20 cellular contexts compared by ENCODE assay signal in the genomic region with DNA sequence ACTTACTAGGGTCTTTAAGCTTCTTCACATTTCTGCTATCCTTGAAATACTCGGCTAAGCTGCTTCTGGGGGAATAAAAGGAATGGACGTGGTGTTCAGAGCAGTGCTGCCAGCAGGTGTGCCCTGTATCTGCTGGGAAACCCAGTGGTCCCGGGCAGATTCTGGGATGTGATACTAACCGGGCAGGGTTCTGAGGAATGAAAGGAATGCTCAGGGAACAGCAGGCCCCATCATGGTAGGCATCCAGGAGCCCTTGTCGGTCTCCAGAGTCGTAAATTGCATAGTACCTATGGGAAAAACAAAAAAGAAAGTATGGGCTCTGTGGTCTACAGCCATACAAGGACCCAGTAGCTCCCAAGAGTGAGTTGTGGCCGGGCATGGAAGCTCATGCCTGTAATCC.
"Had no signal": no experiment of that assay in that cellular context is flagged by ENCODE, and none has a peak within 500 bp of the region (broad histone marks: within the 10 kb centered on the region; RNA-seq: fewer than 3 reads in every experiment).

No MANE protein-coding gene starts in this region.

- H3K4me3 Mint-ChIP-seq: activated B cell treated with CpG ODN at 0.5 μM for 24 hours; activated CD8-positive, alpha-beta T cell treated with anti-CD3 and anti-CD28 coated beads for 36 hours; activated naive CD4-positive, alpha-beta T cell treated with anti-CD3 and anti-CD28 coated beads, Interleukin-2, amount 50 U/mL, for 24 hours; activated T-cell treated with anti-CD3 and anti-CD28 coated beads, Interleukin-2, amount 50 U/mL, for 4 hours; effector memory CD8-positive, alpha-beta T cell; mesothelial cell of epicardium had no signal

- DNase-seq: activated B cell treated with CpG ODN at 0.5 μM for 24 hours; activated CD4-positive, alpha-beta T cell treated with anti-CD3 and anti-CD28 coated beads for 4 hours; activated CD8-positive, alpha-beta T cell treated with anti-CD3 and anti-CD28 coated beads for 36 hours; activated effector memory CD4-positive, alpha-beta T cell treated with anti-CD3 and anti-CD28 coated beads, Interleukin-2, amount 50 U/mL, for 16 hours; activated T-cell treated with anti-CD3 and anti-CD28 coated beads, Interleukin-2, amount 50 U/mL, for 4 hours; dermis blood vessel endothelial cell; effector memory CD8-positive, alpha-beta T cell; foreskin melanocyte; hypothalamus; SK-N-SH; small intestine; stimulated activated CD4-positive, alpha-beta T cell treated with anti-CD3 and anti-CD28 coated beads, Interleukin-15, amount 100 ng/mL, for 24 hours; stimulated activated CD4-positive, alpha-beta T cell treated with anti-CD3 and anti-CD28 coated beads, Interleukin-4, amount 100 ng/mL, for 1 hour had no signal

- H3K27ac ChIP-seq: prostate gland had no signal

- H3K4me3 ChIP-seq: lung, prostate gland had no signal

- ATAC-seq: activated CD8-positive, alpha-beta T cell treated with anti-CD3 and anti-CD28 coated beads for 36 hours; activated T-cell treated with anti-CD3 and anti-CD28 coated beads, Interleukin-2, amount 50 U/mL, for 4 hours; effector memory CD8-positive, alpha-beta T cell; left lobe of liver; right cardiac atrium had no signal

- FAIRE-seq: kidney, small intestine had no signal

- H3K9me3 Mint-ChIP-seq: activated B cell treated with CpG ODN at 0.5 μM for 24 hours; activated CD8-positive, alpha-beta T cell treated with anti-CD3 and anti-CD28 coated beads for 36 hours; activated naive CD4-positive, alpha-beta T cell treated with anti-CD3 and anti-CD28 coated beads, Interleukin-2, amount 50 U/mL, for 24 hours; activated T-cell treated with anti-CD3 and anti-CD28 coated beads, Interleukin-2, amount 50 U/mL, for 4 hours; effector memory CD8-positive, alpha-beta T cell; mesothelial cell of epicardium had no signal

- H3K27me3 Mint-ChIP-seq: activated B cell treated with CpG ODN at 0.5 μM for 24 hours; activated CD8-positive, alpha-beta T cell treated with anti-CD3 and anti-CD28 coated beads for 36 hours; activated naive CD4-positive, alpha-beta T cell treated with anti-CD3 and anti-CD28 coated beads, Interleukin-2, amount 50 U/mL, for 24 hours; effector memory CD8-positive, alpha-beta T cell had no signal

- H3K27ac Mint-ChIP-seq: activated B cell treated with CpG ODN at 0.5 μM for 24 hours, mesothelial cell of epicardium had no signal

- H3K9me3 ChIP-seq: prostate gland, SK-N-SH had no signal
